In the genomic region with DNA sequence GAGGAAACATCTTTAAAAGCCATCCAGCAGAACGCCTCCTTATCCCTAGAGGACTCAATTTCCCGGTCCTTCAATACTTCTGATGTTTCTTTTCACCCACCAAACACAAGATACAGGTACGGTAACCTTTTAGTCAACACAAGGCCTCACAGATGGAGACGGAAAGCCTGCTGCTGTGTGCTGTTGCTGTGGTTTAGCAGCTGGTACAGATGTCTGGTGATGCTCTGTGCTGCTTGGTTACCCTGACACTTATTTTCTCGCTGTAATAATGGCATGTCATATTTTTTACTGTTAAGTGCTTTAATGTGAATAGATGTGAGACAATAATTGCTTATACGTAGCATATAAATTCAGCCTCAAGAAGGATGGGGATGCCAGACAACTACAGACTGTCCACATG, we compare ENCODE assay signal across 25 cellular contexts.
"Had no signal": no experiment of that assay in that cellular context is flagged by ENCODE, and none has a peak within 500 bp of the region (broad histone marks: within the 10 kb centered on the region; RNA-seq: fewer than 3 reads in every experiment).

No MANE protein-coding gene starts in this region.

- H3K27me3 Mint-ChIP-seq: activated CD4-positive, alpha-beta T cell treated with anti-CD3 and anti-CD28 coated beads, Interleukin-2, amount 10 ng/mL, durations not matched to agents 7 days and 5 days; activated naive CD4-positive, alpha-beta T cell treated with anti-CD3 and anti-CD28 coated beads, Interleukin-2, amount 10 ng/mL, durations not matched to agents 7 days and 5 days; activated naive CD8-positive, alpha-beta T cell treated with anti-CD3 and anti-CD28 coated beads, Interleukin-2, amount 50 U/mL, for 24 hours; activated T-cell treated with anti-CD3 and anti-CD28 coated beads, Interleukin-2, amount 50 U/mL, for 24 hours; dendritic cell treated with granulocyte-macrophage colony-stimulating factor and Interleukin-4, amounts not matched to agents 40 ng/mL and 50 ng/mL, for 4 days; stimulated activated naive CD8-positive, alpha-beta T cell treated with anti-CD3 and anti-CD28 coated beads, Interleukin-15, Interleukin-2, amounts not matched to agents 100 ng/mL and 50 ng/mL, for 24 hours; T-helper 17 cell had no signal

- DNase-seq: activated CD4-positive, alpha-beta memory T cell treated with anti-CD3 and anti-CD28 coated beads, Interleukin-2, amount 10 ng/mL, durations not matched to agents 7 days and 5 days; activated CD4-positive, alpha-beta T cell treated with anti-CD3 and anti-CD28 coated beads for 1 hour; activated CD4-positive, alpha-beta T cell treated with anti-CD3 and anti-CD28 coated beads, Interleukin-2, amount 10 ng/mL, durations not matched to agents 7 days and 5 days; activated CD8-positive, alpha-beta memory T cell treated with anti-CD3 and anti-CD28 coated beads, Interleukin-2, amount 50 U/mL, for 48 hours; activated gamma-delta T cell; activated naive CD4-positive, alpha-beta T cell treated with anti-CD3 and anti-CD28 coated beads, Interleukin-2, amount 10 ng/mL, durations not matched to agents 7 days and 5 days; activated naive CD8-positive, alpha-beta T cell treated with anti-CD3 and anti-CD28 coated beads, Interleukin-2, amount 50 U/mL, for 24 hours; activated T-cell treated with anti-CD3 and anti-CD28 coated beads, Interleukin-2, amount 50 U/mL, for 24 hours; central memory CD4-positive, alpha-beta T cell; endodermal cell; foreskin keratinocyte; left ventricle myocardium inferior; mesendoderm; sigmoid colon; small intestine; stimulated activated CD4-positive, alpha-beta T cell treated with anti-CD3 and anti-CD28 coated beads, Interleukin-4, amount 100 ng/mL, for 24 hours; T-helper 17 cell; T1000; trophoblast cell; WERI-Rb-1 had no signal

- ATAC-seq: activated naive CD8-positive, alpha-beta T cell treated with anti-CD3 and anti-CD28 coated beads, Interleukin-2, amount 50 U/mL, for 24 hours; esophagus mucosa; foreskin keratinocyte; stimulated activated effector memory CD8-positive, alpha-beta T cell treated with anti-CD3 and anti-CD28 coated beads, Interleukin-12 subunit alpha, Interleukin-12 subunit beta, amount 100 ng/mL, for 72 hours; T-helper 17 cell had no signal

- H3K4me3 Mint-ChIP-seq: activated CD4-positive, alpha-beta memory T cell treated with anti-CD3 and anti-CD28 coated beads, Interleukin-2, amount 10 ng/mL, durations not matched to agents 7 days and 5 days; activated naive CD8-positive, alpha-beta T cell treated with anti-CD3 and anti-CD28 coated beads, Interleukin-2, amount 50 U/mL, for 24 hours; activated T-cell treated with anti-CD3 and anti-CD28 coated beads, Interleukin-2, amount 50 U/mL, for 24 hours; dendritic cell treated with granulocyte-macrophage colony-stimulating factor and Interleukin-4, amounts not matched to agents 40 ng/mL and 50 ng/mL, for 4 days; endodermal cell; nephron; stimulated activated effector memory CD8-positive, alpha-beta T cell treated with anti-CD3 and anti-CD28 coated beads, Interleukin-12 subunit alpha, Interleukin-12 subunit beta, amount 100 ng/mL, for 72 hours; stimulated activated naive CD8-positive, alpha-beta T cell treated with anti-CD3 and anti-CD28 coated beads, Interleukin-15, Interleukin-2, amounts not matched to agents 100 ng/mL and 50 ng/mL, for 24 hours; T-helper 17 cell had no signal

- H3K4me1 Mint-ChIP-seq: nephron had no signal

- H3K27ac Mint-ChIP-seq: activated CD4-positive, alpha-beta memory T cell treated with anti-CD3 and anti-CD28 coated beads, Interleukin-2, amount 10 ng/mL, durations not matched to agents 7 days and 5 days; activated CD4-positive, alpha-beta T cell treated with anti-CD3 and anti-CD28 coated beads, Interleukin-2, amount 10 ng/mL, durations not matched to agents 7 days and 5 days; activated naive CD4-positive, alpha-beta T cell treated with anti-CD3 and anti-CD28 coated beads, Interleukin-2, amount 10 ng/mL, durations not matched to agents 7 days and 5 days; activated naive CD8-positive, alpha-beta T cell treated with anti-CD3 and anti-CD28 coated beads, Interleukin-2, amount 50 U/mL, for 24 hours; activated T-cell treated with anti-CD3 and anti-CD28 coated beads, Interleukin-2, amount 50 U/mL, for 24 hours; endodermal cell; nephron; stimulated activated effector memory CD8-positive, alpha-beta T cell treated with anti-CD3 and anti-CD28 coated beads, Interleukin-12 subunit alpha, Interleukin-12 subunit beta, amount 100 ng/mL, for 72 hours; stimulated activated naive CD8-positive, alpha-beta T cell treated with anti-CD3 and anti-CD28 coated beads, Interleukin-15, Interleukin-2, amounts not matched to agents 100 ng/mL and 50 ng/mL, for 24 hours; T-helper 17 cell had no signal

- H3K9me3 Mint-ChIP-seq: activated CD4-positive, alpha-beta memory T cell treated with anti-CD3 and anti-CD28 coated beads, Interleukin-2, amount 10 ng/mL, durations not matched to agents 7 days and 5 days; activated CD4-positive, alpha-beta T cell treated with anti-CD3 and anti-CD28 coated beads, Interleukin-2, amount 10 ng/mL, durations not matched to agents 7 days and 5 days; activated naive CD4-positive, alpha-beta T cell treated with anti-CD3 and anti-CD28 coated beads, Interleukin-2, amount 10 ng/mL, durations not matched to agents 7 days and 5 days; activated naive CD8-positive, alpha-beta T cell treated with anti-CD3 and anti-CD28 coated beads, Interleukin-2, amount 50 U/mL, for 24 hours; activated T-cell treated with anti-CD3 and anti-CD28 coated beads, Interleukin-2, amount 50 U/mL, for 24 hours; dendritic cell treated with granulocyte-macrophage colony-stimulating factor and Interleukin-4, amounts not matched to agents 40 ng/mL and 50 ng/mL, for 4 days; endodermal cell; nephron; stimulated activated effector memory CD8-positive, alpha-beta T cell treated with anti-CD3 and anti-CD28 coated beads, Interleukin-12 subunit alpha, Interleukin-12 subunit beta, amount 100 ng/mL, for 72 hours; stimulated activated naive CD8-positive, alpha-beta T cell treated with anti-CD3 and anti-CD28 coated beads, Interleukin-15, Interleukin-2, amounts not matched to agents 100 ng/mL and 50 ng/mL, for 24 hours had no signal

- H3K36me3 Mint-ChIP-seq: activated naive CD4-positive, alpha-beta T cell treated with anti-CD3 and anti-CD28 coated beads, Interleukin-2, amount 10 ng/mL, durations not matched to agents 7 days and 5 days; stimulated activated effector memory CD8-positive, alpha-beta T cell treated with anti-CD3 and anti-CD28 coated beads, Interleukin-12 subunit alpha, Interleukin-12 subunit beta, amount 100 ng/mL, for 72 hours had no signal
